In the genomic region with DNA sequence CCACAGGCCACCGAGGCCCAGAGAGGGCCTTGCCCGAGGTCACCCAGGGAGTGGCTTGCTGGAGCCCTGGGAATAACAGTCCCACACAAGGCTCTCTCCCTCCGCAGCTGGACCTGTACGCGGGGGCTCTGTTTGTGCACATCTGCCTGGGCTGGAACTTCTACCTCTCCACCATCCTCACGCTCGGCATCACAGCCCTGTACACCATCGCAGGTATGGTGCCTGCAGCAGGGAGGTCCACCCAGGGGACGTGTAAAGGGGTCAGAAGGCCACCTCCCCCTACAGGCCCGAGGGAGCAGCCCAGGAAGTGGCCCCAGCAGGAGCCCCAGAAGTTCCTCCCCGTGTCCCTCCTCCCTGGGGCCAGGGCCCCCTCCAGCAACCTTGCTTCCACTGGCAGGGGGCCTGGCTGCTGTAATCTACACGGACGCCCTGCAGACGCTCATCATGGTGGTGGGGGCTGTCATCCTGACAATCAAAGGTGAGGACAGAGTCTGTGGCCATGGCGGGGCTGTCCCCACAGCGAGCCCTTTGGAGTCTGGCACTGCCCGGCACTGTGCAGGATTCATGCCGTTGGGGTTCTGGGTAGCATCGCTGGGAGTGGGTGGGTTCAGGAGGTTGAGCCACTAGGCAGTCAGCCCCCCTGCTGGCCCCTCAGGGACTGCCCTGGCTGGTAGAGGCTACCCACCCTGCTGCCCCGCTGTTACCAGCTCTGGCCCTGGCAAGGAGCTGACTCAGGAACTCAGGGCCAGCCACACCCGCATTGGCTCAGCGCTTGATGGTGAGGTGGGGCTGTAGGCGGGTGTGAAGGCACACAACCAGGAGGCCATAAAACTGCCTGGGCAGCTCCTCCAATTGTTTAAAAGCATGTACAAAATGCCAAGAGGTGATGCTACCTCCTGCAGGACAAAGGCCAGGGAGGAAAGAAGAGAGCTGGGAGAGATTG, we compare ENCODE assay signal across 14 cellular contexts. TPM values are rescaled to one million over a fixed set of nuclear protein-coding genes. Genes with fewer than 3 reads are reported as not detected.
DNase-seq lines count a peak whose midpoint lies in the region; ATAC-seq, FAIRE-seq and TF ChIP-seq lines count a peak whose summit lies in the region.
"Had no signal": no experiment of that assay in that cellular context is flagged by ENCODE, and none has a peak within 500 bp of the region (broad histone marks: within the 10 kb centered on the region; RNA-seq: fewer than 3 reads in every experiment).

No MANE protein-coding gene starts in this region.

- peak; percentile 63 for TF ChIP-seq POLR2A in transverse colon (IDR thresholded peaks at IDR 0.05)

- in situ Hi-C loops in transverse colon (cut with MboI; ENCODE audit: low pct_ligation_motif_present in 1 of 4, low pct_unique_long_range_greater_than_20kb in 1 of 4, low sequenced_read_pairs in 3 of 4) = no loop called here

- 61% methylated on average over 20 of the region's 23 CpGs; no CpG with 5 or more reads in 1 of the 2 donors for WGBS in transverse colon (ENCODE audit: low coverage in 1 of 2), 2 donors

- H3K27ac Mint-ChIP-seq in activated naive CD4-positive, alpha-beta T cell treated with anti-CD3 and anti-CD28 coated beads, Interleukin-2, amount 10 ng/mL, durations not matched to agents 7 days and 5 days = peak overlapping the region; percentile 68
- H3K27ac Mint-ChIP-seq in T-helper 17 cell = peak overlapping the region; percentile 71

- no peak for TF ChIP-seq EP300 in transverse colon (IDR thresholded peaks at IDR 0.05; ENCODE audit: low read depth)

- no peak overlapping the region for H3K9ac ChIP-seq in kidney (ENCODE audit: low read length in 2 of 2)

- no peaks in the 10 kb centered on the region for H3K9me3 ChIP-seq in T-helper 17 cell (ENCODE audit: control insufficient read depth, low read length, poor library complexity, severe bottlenecking)
- no peaks in the 10 kb centered on the region for H3K9me3 ChIP-seq in transverse colon
- H3K9me3 ChIP-seq in kidney (ENCODE audit: control insufficient read depth in 1 of 2, low read length in 2 of 2) = no peaks in the 10 kb centered on the region
- H3K9me3 ChIP-seq: tibial artery had no signal

- H3K36me3 ChIP-seq in transverse colon (no peaks in the 10 kb centered on the region), kidney (ENCODE audit: control insufficient read depth in 1 of 2, insufficient read depth in 2 of 2, low read length in 2 of 2) (peaks cover 0 to 4% of the 10 kb centered on the region in 2 donors)

- H3K4me3 ChIP-seq in transverse colon (no peak overlapping the region), kidney (ENCODE audit: low read length in 2 of 2) (no peak overlapping the region)
- H3K4me3 ChIP-seq: tibial artery had no signal

- H3K4me1 Mint-ChIP-seq in activated naive CD4-positive, alpha-beta T cell treated with anti-CD3 and anti-CD28 coated beads, Interleukin-2, amount 10 ng/mL, durations not matched to agents 7 days and 5 days = peaks cover 11% of the 10 kb centered on the region
- peaks cover 9% of the 10 kb centered on the region for H3K4me1 Mint-ChIP-seq in T-helper 17 cell

- ATAC-seq in T-helper 17 cell = peak; percentile 6

- no peak for DNase-seq in activated naive CD4-positive, alpha-beta T cell treated with anti-CD3 and anti-CD28 coated beads, Interleukin-2, amount 10 ng/mL, durations not matched to agents 7 days and 5 days
- no peak for DNase-seq in activated naive CD4-positive, alpha-beta T cell (lab: John Stamatoyannopoulos, UW)
- DNase-seq in T-helper 17 cell (peak in 1 of 3 donors; percentile 8), iPS-NIHi11 (ENCODE audit: low spot score) (peak; percentile 53), transverse colon (peak; percentile 91), NCI-H526 treated with DMSO at 0.1 percent for 48 hours (lab: John Stamatoyannopoulos, UW) (no peak), kidney (no peak)
- DNase-seq in central memory CD4-positive, alpha-beta T cell = no peak
- DNase-seq: nucleus accumbens; stimulated activated CD4-positive, alpha-beta T cell treated with anti-CD3 and anti-CD28 coated beads, Interleukin-4, amount 100 ng/mL, for 24 hours; T1000; tibial artery had no signal

- H3K27ac ChIP-seq in transverse colon = peak overlapping the region; percentile 76 to 89 (median 82)
- H3K27ac ChIP-seq in kidney (ENCODE audit: low read depth in 2 of 2, low read length in 2 of 2) = no peak overlapping the region
- H3K27ac ChIP-seq: tibial artery had no signal

- peaks cover under 1% of the 10 kb centered on the region for H3K27me3 Mint-ChIP-seq in activated naive CD4-positive, alpha-beta T cell treated with anti-CD3 and anti-CD28 coated beads, Interleukin-2, amount 10 ng/mL, durations not matched to agents 7 days and 5 days
- no peaks in the 10 kb centered on the region for H3K27me3 Mint-ChIP-seq in T-helper 17 cell

- peaks cover 17 to 42% (median 34%) of the 10 kb centered on the region in 4 donors for H3K4me1 ChIP-seq in transverse colon
- H3K4me1 ChIP-seq in kidney (ENCODE audit: control insufficient read depth in 1 of 2, insufficient read depth in 1 of 2, low read depth in 1 of 2, low read length in 2 of 2) = peaks cover 0 to 3% of the 10 kb centered on the region in 2 donors

- H3K27me3 ChIP-seq in transverse colon = no peaks in the 10 kb centered on the region
- H3K27me3 ChIP-seq: tibial artery had no signal

- TF ChIP-seq CTCF in transverse colon (IDR thresholded peaks at IDR 0.05) (peak in 1 of 5 experiments; percentile 12), kidney (IDR thresholded peaks at IDR 0.05; ENCODE audit: borderline replicate concordance, extremely low read depth, insufficient read depth) (no peak)

- H3K36me3 Mint-ChIP-seq in activated naive CD4-positive, alpha-beta T cell treated with anti-CD3 and anti-CD28 coated beads, Interleukin-2, amount 10 ng/mL, durations not matched to agents 7 days and 5 days = no peaks in the 10 kb centered on the region
- H3K36me3 Mint-ChIP-seq in T-helper 17 cell (ENCODE audit: low read depth) = no peaks in the 10 kb centered on the region

- intact Hi-C loops in transverse colon (cut with DNase I; ENCODE audit: low total_unique reads) (no loop called here), kidney (cut with DNase I) (no loop called here)

- no peak for FAIRE-seq in kidney (lab: Jason Lieb, UNC)
- FAIRE-seq: GM19239 had no signal

- CTCF ChIA-PET in activated naive CD4-positive, alpha-beta T cell treated with anti-CD3 and anti-CD28 coated beads, Interleukin-2, amount 10 ng/mL, durations not matched to agents 7 days and 5 days (lab: Charles Lee) = interaction anchor here (1.1 kb wide), 1 partner anchor 8 kb away, joined by 7 read pairs; no protein-coding TSS in a partner anchor

- no peak overlapping the region for H3K4me3 Mint-ChIP-seq in activated naive CD4-positive, alpha-beta T cell treated with anti-CD3 and anti-CD28 coated beads, Interleukin-2, amount 10 ng/mL, durations not matched to agents 7 days and 5 days
- no peak overlapping the region for H3K4me3 Mint-ChIP-seq in T-helper 17 cell

- no peaks in the 10 kb centered on the region for H3K9me3 Mint-ChIP-seq in activated naive CD4-positive, alpha-beta T cell treated with anti-CD3 and anti-CD28 coated beads, Interleukin-2, amount 10 ng/mL, durations not matched to agents 7 days and 5 days

RNA-seq across cellular contexts. Expression of gene SLC5A10, which starts 17.3 kb away (rescaled TPM):
- total RNA-seq in T-helper 17 cell = not detected
- total RNA-seq in transverse colon = not detected
- total RNA-seq in kidney = 9.7 TPM
- polyA plus RNA-seq in kidney (ENCODE audit: insufficient read depth, low read depth, low replicate concordance) = 16.5 TPM
- total RNA-seq: LHCN-M2 had no signal

RNA-seq across cellular contexts. Expression of gene FAM83G, which starts 35.3 kb away (rescaled TPM):
- 1 to 10 TPM; 7.8 to 7.9 TPM for total RNA-seq in T-helper 17 cell
- total RNA-seq in transverse colon = 10 to 100 TPM; 33.6 to 75.6 (median 39.4) TPM
- 8.0 TPM for total RNA-seq in kidney
- 4.9 TPM for polyA plus RNA-seq in kidney (ENCODE audit: insufficient read depth, low read depth, low replicate concordance)

Comparison
In these comparisons a context has a peak if more than half of its experiments do, and no peak if none do; other contexts are left out.
1. DNase-seq: peak in iPS-NIHi11 (single experiment) and transverse colon (single experiment); none in activated naive CD4-positive, alpha-beta T cell treated with anti-CD3 and anti-CD28 coated beads, Interleukin-2, amount 10 ng/mL, durations not matched to agents 7 days and 5 days (single experiment), activated naive CD4-positive, alpha-beta T cell (0 of 4), NCI-H526 treated with DMSO at 0.1 percent for 48 hours (single experiment), central memory CD4-positive, alpha-beta T cell (single experiment) and kidney (single experiment).
2. H3K27ac ChIP-seq: peak in transverse colon (4 of 4); none in kidney (0 of 2).
3. RNA of gene SLC5A10, which starts 17.3 kb away (total RNA-seq): 9.7 TPM in kidney (single experiment); not detected in T-helper 17 cell and not detected in transverse colon; every median in the first group is over 10 times any median in the second.